ENCODE assay signal across 8 cellular contexts in genomic region chr3:33717616-33717865, GRCh38. TPM values are rescaled to one million over a fixed set of nuclear protein-coding genes. Genes with fewer than 3 reads are reported as not detected.
DNase-seq lines count a peak whose midpoint lies in the region; ATAC-seq and TF ChIP-seq lines count a peak whose summit lies in the region.

No MANE protein-coding gene starts in this region.

- peak overlapping the region; percentile 69 for H3K4me2 ChIP-seq in parathyroid adenoma (ENCODE audit: low read length)

- peak overlapping the region; percentile 97 for H2AFZ ChIP-seq in parathyroid adenoma

- H3K27me3 ChIP-seq in gastroesophageal sphincter (no peaks in the 10 kb centered on the region), parathyroid adenoma (ENCODE audit: control insufficient read depth, insufficient read depth, low read length) (no peaks in the 10 kb centered on the region)

- TF ChIP-seq POLR2A in gastroesophageal sphincter (IDR thresholded peaks at IDR 0.05), result no peak

- no peak for TF ChIP-seq EP300 in gastroesophageal sphincter (IDR thresholded peaks at IDR 0.05)

- H3K9ac ChIP-seq in parathyroid adenoma, result peak overlapping the region; percentile 70

- DNase-seq in D341Med (ENCODE audit: low spot score), result peak; percentile 87
- peak in 39 of 76 experiments; percentile 3 to 70 (median 46) for DNase-seq in HUDEP-2 (lab: John Stamatoyannopoulos, UW; ENCODE audit: unreplicated experiment in 76 of 76)
- DNase-seq in activated CD8-positive, alpha-beta memory T cell treated with anti-CD3 and anti-CD28 coated beads, Interleukin-2, amount 50 U/mL, for 48 hours, result peak; percentile 82
- DNase-seq in GM20000 (ENCODE audit: low spot score), result no peak
- DNase-seq in glomerular visceral epithelial cell (ENCODE audit: extremely low spot score), result no peak

- ATAC-seq in GM21447 (IDR thresholded peaks at IDR 0.05; ENCODE audit: unreplicated experiment), result peak; percentile 64
- ATAC-seq in gastroesophageal sphincter, result peak; percentile 78

- H3K9me3 ChIP-seq in gastroesophageal sphincter, result no peaks in the 10 kb centered on the region
- H3K9me3 ChIP-seq in parathyroid adenoma (ENCODE audit: control insufficient read depth, low read length), result no peaks in the 10 kb centered on the region

- H3K4me1 ChIP-seq in gastroesophageal sphincter, result peaks cover 0 to 15% (median 4%) of the 10 kb centered on the region in 3 donors
- H3K4me1 ChIP-seq in parathyroid adenoma, result peaks cover 5% of the 10 kb centered on the region

- H3K36me3 ChIP-seq in gastroesophageal sphincter (no peaks in the 10 kb centered on the region), parathyroid adenoma (ENCODE audit: control insufficient read depth, insufficient read depth, low read length) (no peaks in the 10 kb centered on the region)

- H3K79me2 ChIP-seq in parathyroid adenoma, result peaks cover 19% of the 10 kb centered on the region

- peak overlapping the region; percentile 94 to 98 (median 98) for H3K27ac ChIP-seq in gastroesophageal sphincter
- H3K27ac ChIP-seq in parathyroid adenoma, result peak overlapping the region; percentile 89

- H3K4me3 ChIP-seq in gastroesophageal sphincter (peak overlapping the region; percentile 78 to 85), parathyroid adenoma (ENCODE audit: low read depth, low read length) (peak overlapping the region; percentile 68)

- TF ChIP-seq CTCF in gastroesophageal sphincter (IDR thresholded peaks at IDR 0.05) (no peak), parathyroid adenoma (IDR thresholded peaks at IDR 0.05) (no peak), GM20000 (IDR thresholded peaks at IDR 0.05; ENCODE audit: extremely low read depth, missing control alignments) (no peak)

- 0% methylated on average over 4 of the region's 26 CpGs; no CpG with 5 or more reads in 1 of the 2 donors for WGBS in gastroesophageal sphincter (ENCODE audit: low coverage in 1 of 2), 2 donors

RNA-seq across cellular contexts. Expression of gene CLASP2, which starts 0.5 kb away (rescaled TPM):
- 10 to 100 TPM; 45.3 to 90.7 (median 54.1) TPM for total RNA-seq in gastroesophageal sphincter

Comparison
In these comparisons a context has a peak if more than half of its experiments do, and no peak if none do; other contexts are left out.
1. DNase-seq: peak in D341Med (single experiment), HUDEP-2 (39 of 76) and activated CD8-positive, alpha-beta memory T cell treated with anti-CD3 and anti-CD28 coated beads, Interleukin-2, amount 50 U/mL, for 48 hours (single experiment); none in GM20000 (single experiment) and glomerular visceral epithelial cell (single experiment).